ENCODE assay signal across 8 cellular contexts in the genomic region with DNA sequence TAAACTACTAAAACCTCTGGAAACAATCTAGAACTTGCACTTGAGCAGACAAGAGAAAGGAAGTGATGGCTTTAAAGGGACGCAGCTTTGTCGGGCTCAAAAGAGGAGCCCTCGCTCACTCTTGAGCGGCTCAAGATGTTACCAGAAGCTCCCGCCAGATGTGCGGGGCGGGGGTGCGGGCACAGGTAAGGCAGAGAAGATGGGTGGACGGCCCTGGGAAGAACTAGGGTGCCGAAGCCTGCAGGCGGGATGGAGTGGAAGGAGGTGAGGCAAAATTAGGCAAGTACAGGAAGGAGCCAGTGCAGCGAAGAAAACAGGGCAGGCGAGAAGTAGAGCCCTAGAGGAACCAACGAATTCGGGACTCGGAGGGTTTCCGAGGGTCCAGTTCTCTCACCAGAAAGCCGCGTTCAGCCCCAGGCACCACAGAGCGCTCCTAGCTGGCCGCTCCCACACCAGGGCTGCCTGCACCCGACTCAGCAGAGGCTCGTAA. TPM values are rescaled to one million over a fixed set of nuclear protein-coding genes. Genes with fewer than 3 reads are reported as not detected.
DNase-seq lines count a peak whose midpoint lies in the region; ATAC-seq, FAIRE-seq and TF ChIP-seq lines count a peak whose summit lies in the region.

No MANE protein-coding gene starts in this region.

- peaks cover 8 to 21% of the 10 kb centered on the region in 2 donors for H3K36me3 ChIP-seq in duodenal mucosa (ENCODE audit: control insufficient read depth in 1 of 2, insufficient read depth in 2 of 2, low read length in 2 of 2)
- H3K36me3 ChIP-seq in mucosa of stomach (ENCODE audit: control insufficient read depth, insufficient read depth, low read length): no peaks in the 10 kb centered on the region
- H3K36me3 ChIP-seq in vagina: peaks cover 0 to 17% of the 10 kb centered on the region in 2 donors

- TF ChIP-seq CTCF in vagina (IDR thresholded peaks at IDR 0.05): no peak

- intact Hi-C loops in vagina (cut with DNase I): loop anchor here (5.0 kb wide), 1 partner anchor 64 kb away; no protein-coding TSS in a partner anchor

- H3K4me1 ChIP-seq in duodenal mucosa (ENCODE audit: control insufficient read depth in 1 of 2, insufficient read depth in 2 of 2, low read length in 2 of 2) (peaks cover 22% of the 10 kb centered on the region in 2 donors), mucosa of stomach (ENCODE audit: control insufficient read depth, insufficient read depth, low read length) (peaks cover 5% of the 10 kb centered on the region), vagina (peaks cover 49% of the 10 kb centered on the region)

- DNase-seq in DMS53 (lab: John Stamatoyannopoulos, UW) (peak; percentile 56), DMS53 treated with DMSO at 0.1 percent for 48 hours (lab: John Stamatoyannopoulos, UW; ENCODE audit: unreplicated experiment) (no peak), RCC 7860 (ENCODE audit: low spot score) (peak; percentile 11), vagina (ENCODE audit: extremely low spot score in 2 of 2) (no peak), GM19240 (ENCODE audit: insufficient read length, low spot score) (no peak)

- no peaks in the 10 kb centered on the region for H3K27me3 ChIP-seq in duodenal mucosa (ENCODE audit: control insufficient read depth in 1 of 2, insufficient read depth in 2 of 2, low read length in 2 of 2)
- no peaks in the 10 kb centered on the region for H3K27me3 ChIP-seq in mucosa of stomach (ENCODE audit: control insufficient read depth, insufficient read depth, low read length)
- no peaks in the 10 kb centered on the region for H3K27me3 ChIP-seq in vagina

- peak overlapping the region; percentile 93 to 96 for H3K9ac ChIP-seq in duodenal mucosa (ENCODE audit: low read depth in 1 of 2, low read length in 2 of 2)
- H3K9ac ChIP-seq in mucosa of stomach (ENCODE audit: low read length): peak overlapping the region; percentile 94

- no peak for TF ChIP-seq POLR2A in vagina (IDR thresholded peaks at IDR 0.05)

- H3K27ac ChIP-seq in duodenal mucosa (ENCODE audit: low read depth, low read length) (peak overlapping the region; percentile 82), vagina (peak overlapping the region; percentile 96)

- H3K9me3 ChIP-seq in duodenal mucosa (ENCODE audit: control insufficient read depth in 1 of 2, low read length in 2 of 2) (no peaks in the 10 kb centered on the region), mucosa of stomach (ENCODE audit: control insufficient read depth, low read length) (no peaks in the 10 kb centered on the region), vagina (no peaks in the 10 kb centered on the region)

- no peak for FAIRE-seq in RCC 7860 (lab: Jason Lieb, UNC)

- ATAC-seq in HG02840 (IDR thresholded peaks at IDR 0.05; ENCODE audit: low FRiP score, unreplicated experiment): peak; percentile 25

- peak overlapping the region; percentile 82 to 98 for H3K4me3 ChIP-seq in duodenal mucosa (ENCODE audit: low read depth in 1 of 2, low read length in 2 of 2)
- H3K4me3 ChIP-seq in mucosa of stomach (ENCODE audit: low read length): peak overlapping the region; percentile 88
- peak overlapping the region; percentile 77 to 98 for H3K4me3 ChIP-seq in vagina

RNA-seq across cellular contexts. Expression of a gene that starts 0.4 kb away (rescaled TPM):
- total RNA-seq in vagina: 75.4 TPM

RNA-seq across cellular contexts. Expression of a gene that starts 0.7 kb away (rescaled TPM):
- 33.9 TPM for total RNA-seq in vagina

RNA-seq across cellular contexts. Expression of a gene that starts 31.2 kb away (rescaled TPM):
- 0.98 TPM for total RNA-seq in vagina

RNA-seq across cellular contexts. Expression of a gene that starts 41.8 kb away (rescaled TPM):
- total RNA-seq in vagina: 33.9 TPM

RNA-seq across cellular contexts. Expression of a gene that starts 46.8 kb away (rescaled TPM):
- total RNA-seq in vagina: 24.8 TPM

Comparison
In these comparisons a context has a peak if more than half of its experiments do, and no peak if none do; other contexts are left out.
1. DNase-seq: peak in DMS53 (single experiment) and RCC 7860 (single experiment); none in DMS53 treated with DMSO at 0.1 percent for 48 hours (single experiment), vagina (0 of 2) and GM19240 (single experiment).
2. Peak in every context shown above with its lines, with median percentiles within 50 percentile points of each other: H3K4me3 ChIP-seq.